In the genomic region with DNA sequence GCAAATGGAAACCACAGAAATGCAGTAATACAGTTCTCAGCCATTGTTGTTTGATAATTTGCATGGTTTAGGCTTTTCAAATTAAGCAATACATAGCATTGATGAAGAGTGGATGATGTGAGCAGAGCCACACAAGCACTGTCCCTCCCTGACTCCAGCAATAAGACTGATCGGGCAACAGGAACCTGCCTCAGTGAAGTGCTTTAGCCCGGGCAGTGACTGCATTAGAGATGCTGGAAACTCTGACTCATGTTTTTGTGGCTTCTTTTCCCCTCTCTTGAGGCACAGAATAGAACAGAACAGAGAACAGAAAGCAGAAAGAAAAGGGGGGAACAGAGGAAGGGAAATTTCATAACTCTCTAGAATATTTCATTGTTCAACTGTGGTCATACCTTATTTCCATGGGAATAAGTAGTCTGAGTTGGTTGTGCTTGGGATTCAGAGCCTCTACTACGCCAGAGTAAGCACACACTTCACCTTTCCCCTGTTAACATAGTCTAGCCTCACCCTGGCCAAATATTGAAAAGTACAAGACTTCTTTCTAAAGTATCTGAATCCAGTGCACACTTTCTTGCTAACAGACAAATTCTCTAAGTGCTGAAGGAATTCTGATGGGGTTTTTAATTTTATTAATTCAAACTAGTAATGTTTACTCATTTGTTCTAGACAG, we compare ENCODE assay signal across 8 cellular contexts.
DNase-seq lines count a peak whose midpoint lies in the region; ATAC-seq, FAIRE-seq and TF ChIP-seq lines count a peak whose summit lies in the region.

No MANE protein-coding gene starts in this region.

- H3K9me3 ChIP-seq in thoracic aorta (no peaks in the 10 kb centered on the region), neuronal stem cell (replicated peaks in 1 of 2; ENCODE audit: control insufficient read depth in 2 of 2, insufficient read depth in 1 of 2, low read depth in 1 of 2, low read length in 2 of 2) (no peaks in the 10 kb centered on the region)

- peak; percentile 99 for ATAC-seq in GM21423 (IDR thresholded peaks at IDR 0.05; ENCODE audit: unreplicated experiment)
- peak; percentile 98 for ATAC-seq in HG03521 (IDR thresholded peaks at IDR 0.05; ENCODE audit: unreplicated experiment)
- peak; percentile 96 for ATAC-seq in activated CD8-positive, alpha-beta T cell treated with anti-CD3 and anti-CD28 coated beads for 36 hours
- peak; percentile 98 for ATAC-seq in thoracic aorta (ENCODE audit: insufficient number of reproducible peaks, low FRiP score, low read depth)

- intact Hi-C loops in activated CD8-positive, alpha-beta T cell treated with anti-CD3 and anti-CD28 coated beads for 36 hours (cut with micrococcal nuclease): no loop called here

- H3K23ac ChIP-seq in neuronal stem cell (ENCODE audit: low read depth, low read length, poor library complexity): no peak overlapping the region

- no peaks in the 10 kb centered on the region for H3K9me3 Mint-ChIP-seq in activated CD8-positive, alpha-beta T cell treated with anti-CD3 and anti-CD28 coated beads for 36 hours

- CTCF ChIA-PET in activated CD8-positive, alpha-beta T cell treated with anti-CD3 and anti-CD28 coated beads for 36 hours (lab: Charles Lee): no interaction called here

- H3K4me1 Mint-ChIP-seq in activated CD8-positive, alpha-beta T cell treated with anti-CD3 and anti-CD28 coated beads for 36 hours (ENCODE audit: low read depth): peaks cover 7% of the 10 kb centered on the region

- TF ChIP-seq POLR2A in GM12891 (IDR thresholded peaks at IDR 0.05; ENCODE audit: low read depth, low read length): peak; percentile 77

- no peak overlapping the region for H2BK5ac ChIP-seq in neuronal stem cell (ENCODE audit: low read length)

- H4K91ac ChIP-seq in neuronal stem cell (ENCODE audit: low read depth, low read length, poor library complexity): no peak overlapping the region

- H2BK120ac ChIP-seq in neuronal stem cell (ENCODE audit: low read depth, low read length): no peak overlapping the region

- no peak overlapping the region for H3K27ac Mint-ChIP-seq in activated CD8-positive, alpha-beta T cell treated with anti-CD3 and anti-CD28 coated beads for 36 hours

- DNase-seq in GM12891 (ENCODE audit: insufficient read length, low spot score) (peak; percentile 26), iPS-NIHi11 (ENCODE audit: low spot score) (peak; percentile 11), thoracic aorta (ENCODE audit: low spot score) (no peak), NCI-H446 (lab: John Stamatoyannopoulos, UW) (no peak), neuronal stem cell (ENCODE audit: low spot score) (no peak)
- peak; percentile 43 for DNase-seq in activated CD8-positive, alpha-beta T cell treated with anti-CD3 and anti-CD28 coated beads for 36 hours

- H3K27ac ChIP-seq in thoracic aorta: peak overlapping the region; percentile 51 to 82
- no peak overlapping the region for H3K27ac ChIP-seq in neuronal stem cell (replicated peaks; ENCODE audit: low read length)

- POLR2A ChIA-PET in activated CD8-positive, alpha-beta T cell treated with anti-CD3 and anti-CD28 coated beads for 36 hours (lab: Charles Lee): no interaction called here

- FAIRE-seq in GM12891 (lab: Jason Lieb, UNC): peak; percentile 91

- no peaks in the 10 kb centered on the region for H3K79me1 ChIP-seq in neuronal stem cell (ENCODE audit: low read depth, low read length)

- H2AK5ac ChIP-seq in neuronal stem cell (ENCODE audit: low read depth, low read length): no peak overlapping the region

- no peaks in the 10 kb centered on the region for H3K27me3 ChIP-seq in thoracic aorta (replicated peaks; ENCODE audit: insufficient read depth)
- no peaks in the 10 kb centered on the region for H3K27me3 ChIP-seq in neuronal stem cell (ENCODE audit: control insufficient read depth in 3 of 3, insufficient read depth in 3 of 3, low read depth in 1 of 3, low read length in 3 of 3)

- no peak overlapping the region for H4K8ac ChIP-seq in neuronal stem cell (ENCODE audit: low read depth, low read length)

- H3K4me3 ChIP-seq in thoracic aorta (peak overlapping the region; percentile 37), neuronal stem cell (ENCODE audit: low read length in 2 of 2) (no peak overlapping the region)

- H3K36me3 ChIP-seq in thoracic aorta (no peaks in the 10 kb centered on the region), neuronal stem cell (replicated peaks in 1 of 2; ENCODE audit: control insufficient read depth in 2 of 2, insufficient read depth in 2 of 2, low read length in 2 of 2) (no peaks in the 10 kb centered on the region)

- H3K9ac ChIP-seq in neuronal stem cell (ENCODE audit: low read depth, low read length, poor library complexity): no peak overlapping the region

- H3K36me3 Mint-ChIP-seq in activated CD8-positive, alpha-beta T cell treated with anti-CD3 and anti-CD28 coated beads for 36 hours (ENCODE audit: low read depth): no peaks in the 10 kb centered on the region

- H3K4me1 ChIP-seq in thoracic aorta (ENCODE audit: control insufficient read depth in 1 of 2, low read depth in 2 of 2) (peaks cover 10 to 12% of the 10 kb centered on the region in 2 donors), neuronal stem cell (ENCODE audit: control insufficient read depth in 2 of 2, insufficient read depth in 1 of 2, low read depth in 1 of 2, low read length in 2 of 2) (no peaks in the 10 kb centered on the region)

- no peak overlapping the region for H3K4ac ChIP-seq in neuronal stem cell (ENCODE audit: low read length)

- no peak overlapping the region for H3K4me3 Mint-ChIP-seq in activated CD8-positive, alpha-beta T cell treated with anti-CD3 and anti-CD28 coated beads for 36 hours

- no peak overlapping the region for H3K14ac ChIP-seq in neuronal stem cell (ENCODE audit: low read length)

- no peak overlapping the region for H2BK12ac ChIP-seq in neuronal stem cell (ENCODE audit: low read length)

- H3K4me2 ChIP-seq in neuronal stem cell (ENCODE audit: insufficient read depth, low read length, poor library complexity, severe bottlenecking): no peak overlapping the region

- no peaks in the 10 kb centered on the region for H3K27me3 Mint-ChIP-seq in activated CD8-positive, alpha-beta T cell treated with anti-CD3 and anti-CD28 coated beads for 36 hours

- no peak overlapping the region for H2BK15ac ChIP-seq in neuronal stem cell (ENCODE audit: low read length)

- no CpG with 5 or more reads among the region's 3 CpGs for WGBS in neuronal stem cell (ENCODE audit: extremely low coverage in 2 of 2, insufficient read length in 2 of 2, insufficient replicate concordance in 1 of 2), 2 donors

- TF ChIP-seq CTCF in activated CD8-positive, alpha-beta T cell treated with anti-CD3 and anti-CD28 coated beads for 36 hours (IDR thresholded peaks at IDR 0.05): no peak
- TF ChIP-seq CTCF in thoracic aorta (IDR thresholded peaks at IDR 0.05): no peak

- H2AFZ ChIP-seq in neuronal stem cell (ENCODE audit: low read length): no peak overlapping the region

- no peak overlapping the region for H3K18ac ChIP-seq in neuronal stem cell (ENCODE audit: low read length)

TF ChIP-seq in GM12891, 5 proteins besides CTCF, POLR2A, EP300 and RAD21:
- TF ChIP-seq POU2F2 (IDR thresholded peaks at IDR 0.05; ENCODE audit: low read depth, low read length): peak; percentile 49
- TF ChIP-seq TAF1 (IDR thresholded peaks at IDR 0.05; ENCODE audit: low read depth, low read length): peak; percentile 61; the same call in 1 of the 2 replicates
- peak; percentile 47; the same call in 1 of the 2 replicates for TF ChIP-seq POLR2AphosphoS5 (IDR thresholded peaks at IDR 0.05; ENCODE audit: low read depth, low read length)
- TF ChIP-seq PAX5 (IDR thresholded peaks at IDR 0.05; ENCODE audit: insufficient read depth, low read length, severe bottlenecking): no peak
- TF ChIP-seq SPI1 (IDR thresholded peaks at IDR 0.05; ENCODE audit: low read depth, low read length): peak; percentile 79

Comparison
In these comparisons a context has a peak if more than half of its experiments do, and no peak if none do; other contexts are left out.
1. DNase-seq: peak in GM12891 (single experiment), activated CD8-positive, alpha-beta T cell treated with anti-CD3 and anti-CD28 coated beads for 36 hours (single experiment) and iPS-NIHi11 (single experiment); none in thoracic aorta (single experiment), NCI-H446 (0 of 2) and neuronal stem cell (single experiment).
2. Peak in every context shown above with its lines, with median percentiles within 50 percentile points of each other: ATAC-seq.